In genomic region chr3:46406440-46406785, GRCh38 we compare ENCODE assay signal across 9 cellular contexts. TPM values are rescaled to one million over a fixed set of nuclear protein-coding genes. Genes with fewer than 3 reads are reported as not detected.
DNase-seq lines count a peak whose midpoint lies in the region; ATAC-seq and TF ChIP-seq lines count a peak whose summit lies in the region.
"Had no signal": no experiment of that assay in that cellular context is flagged by ENCODE, and none has a peak within 500 bp of the region (broad histone marks: within the 10 kb centered on the region; RNA-seq: fewer than 3 reads in every experiment).

No MANE protein-coding gene starts in this region.

- H3K9ac ChIP-seq in rectal smooth muscle tissue (ENCODE audit: low read length): no peak overlapping the region

- CTCF ChIA-PET in CD4-positive, alpha-beta T cell (lab: Charles Lee): no interaction called here

- H3K27me3 ChIP-seq in CD4-positive, alpha-beta T cell (ENCODE audit: control insufficient read depth, insufficient read depth, low read length): no peaks in the 10 kb centered on the region
- peaks cover 0 to 17% (median 0%) of the 10 kb centered on the region in 4 donors for H3K27me3 ChIP-seq in esophagus muscularis mucosa
- H3K27me3 ChIP-seq in rectal smooth muscle tissue (ENCODE audit: control insufficient read depth, insufficient read depth, low read length): no peaks in the 10 kb centered on the region
- H3K27me3 ChIP-seq in WERI-Rb-1 (ENCODE audit: insufficient read depth, low read depth, severe bottlenecking): peaks cover 72% of the 10 kb centered on the region

- no peaks in the 10 kb centered on the region for H3K27me3 Mint-ChIP-seq in CD4-positive, alpha-beta T cell

- no peak overlapping the region for H3K4me3 Mint-ChIP-seq in CD4-positive, alpha-beta T cell

- TF ChIP-seq POLR2A in NB4 (IDR thresholded peaks at IDR 0.05; ENCODE audit: extremely low read depth, insufficient read length) (no peak), esophagus muscularis mucosa (IDR thresholded peaks at IDR 0.05; ENCODE audit: low read depth) (no peak)

- H3K9me3 ChIP-seq in CD4-positive, alpha-beta T cell (ENCODE audit: control insufficient read depth, low read length): no peaks in the 10 kb centered on the region
- H3K9me3 ChIP-seq in esophagus muscularis mucosa (no peaks in the 10 kb centered on the region), WERI-Rb-1 (ENCODE audit: severe bottlenecking) (no peaks in the 10 kb centered on the region)

- intact Hi-C loops in CD4-positive, alpha-beta T cell (cut with DNase I, micrococcal nuclease): no loop called here
- intact Hi-C loops in esophagus muscularis mucosa (cut with DNase I): no loop called here

- no peak for ATAC-seq in CD4-positive, alpha-beta T cell (ENCODE audit: poor library complexity)
- ATAC-seq in HG03571 (IDR thresholded peaks at IDR 0.05; ENCODE audit: unreplicated experiment): no peak

- peaks cover 10 to 12% (median 11%) of the 10 kb centered on the region in 4 donors for H3K4me1 ChIP-seq in esophagus muscularis mucosa
- no peaks in the 10 kb centered on the region for H3K4me1 ChIP-seq in rectal smooth muscle tissue (ENCODE audit: control insufficient read depth, insufficient read depth, low read length)

- no peak for TF ChIP-seq EP300 in esophagus muscularis mucosa (IDR thresholded peaks at IDR 0.05)

- POLR2A ChIA-PET in CD4-positive, alpha-beta T cell (lab: Charles Lee): no interaction called here

- peak overlapping the region; percentile 22 for H3K27ac ChIP-seq in CD4-positive, alpha-beta T cell (ENCODE audit: low read depth, low read length)
- peak overlapping the region; percentile 54 to 71 (median 60) for H3K27ac ChIP-seq in esophagus muscularis mucosa (replicated peaks in 1 of 4)
- H3K27ac ChIP-seq in rectal smooth muscle tissue (ENCODE audit: low read depth, low read length): peak overlapping the region; percentile 47
- H3K27ac ChIP-seq in WERI-Rb-1: no peak overlapping the region

- H3K4me3 ChIP-seq in NB4 (ENCODE audit: low read depth, low read length) (no peak overlapping the region), esophagus muscularis mucosa (no peak overlapping the region), rectal smooth muscle tissue (ENCODE audit: low read length) (peak overlapping the region; percentile 7), WERI-Rb-1 (ENCODE audit: low read depth, low read length) (no peak overlapping the region)

- TF ChIP-seq CTCF in CD4-positive, alpha-beta T cell (IDR thresholded peaks at IDR 0.05): no peak
- TF ChIP-seq CTCF in NB4 (IDR thresholded peaks at IDR 0.05; ENCODE audit: low read depth, low read length) (no peak), esophagus muscularis mucosa (IDR thresholded peaks at IDR 0.05) (no peak), WERI-Rb-1 (IDR thresholded peaks at IDR 0.05; ENCODE audit: low read depth, low read length) (no peak)

- H3K4me1 Mint-ChIP-seq in CD4-positive, alpha-beta T cell (ENCODE audit: low read depth): peaks cover 31% of the 10 kb centered on the region

- H3K9me3 Mint-ChIP-seq in CD4-positive, alpha-beta T cell: no peaks in the 10 kb centered on the region

- no peaks in the 10 kb centered on the region for H3K36me3 ChIP-seq in esophagus muscularis mucosa
- no peaks in the 10 kb centered on the region for H3K36me3 ChIP-seq in rectal smooth muscle tissue (ENCODE audit: control insufficient read depth, insufficient read depth, low read length)
- no peaks in the 10 kb centered on the region for H3K36me3 ChIP-seq in WERI-Rb-1

- H3K27ac Mint-ChIP-seq in CD4-positive, alpha-beta T cell: peak overlapping the region; percentile 85

- no peak for DNase-seq in CD4-positive, alpha-beta T cell
- DNase-seq in NB4 (ENCODE audit: low read depth) (peak; percentile 42), esophagus muscularis mucosa (ENCODE audit: extremely low spot score) (no peak), GDM1 (lab: John Stamatoyannopoulos, UW) (no peak), WERI-Rb-1 (no peak)
- DNase-seq in stimulated activated naive CD4-positive, alpha-beta T cell treated with Interleukin-2 at 50 U/mL for 16 hours (lab: John Stamatoyannopoulos, UW): no peak
- DNase-seq: RPMI8226 had no signal

- WGBS in esophagus muscularis mucosa: 65% methylated on average over 4 of the region's 4 CpGs

- H3K36me3 Mint-ChIP-seq in CD4-positive, alpha-beta T cell (ENCODE audit: low read depth): no peaks in the 10 kb centered on the region

RNA-seq across cellular contexts. Expression of gene CCRL2, which starts 0.6 kb away (rescaled TPM):
- 1 to 10 TPM; 4.3 to 4.5 TPM for total RNA-seq in CD4-positive, alpha-beta T cell
- 1 to 10 TPM; 1.1 to 3.0 (median 2.0) TPM for total RNA-seq in esophagus muscularis mucosa

RNA-seq across cellular contexts. Expression of gene CCR5, which starts 35.7 kb away (rescaled TPM):
- 1 to 10 TPM; 1.1 to 1.4 TPM for total RNA-seq in CD4-positive, alpha-beta T cell
- total RNA-seq in esophagus muscularis mucosa: 1 to 10 TPM in 1 of 4 donors, under 1 TPM in 3; 0.39 to 3.0 (median 0.44) TPM

RNA-seq across cellular contexts. Expression of gene CCR2, which starts 52.5 kb away (rescaled TPM):
- 1 to 10 TPM in 1 of 2 experiments, under 1 TPM in 1; 0.99 to 1.0 TPM for total RNA-seq in CD4-positive, alpha-beta T cell
- total RNA-seq in esophagus muscularis mucosa: 1 to 10 TPM in 3 of 4 donors, under 1 TPM in 1; 0.46 to 6.0 (median 2.3) TPM

RNA-seq across cellular contexts. Expression of gene LTF, which starts 58.3 kb away (rescaled TPM):
- not detected for total RNA-seq in CD4-positive, alpha-beta T cell
- 1 to 10 TPM in 1 of 4 donors, under 1 TPM in 3; 0.45 to 1.7 (median 0.87) TPM for total RNA-seq in esophagus muscularis mucosa
